ENCODE assay signal across 8 cellular contexts in genomic region chr17:2244545-2245525, GRCh38. TPM values are rescaled to one million over a fixed set of nuclear protein-coding genes. Genes with fewer than 3 reads are reported as not detected.
DNase-seq lines count a peak whose midpoint lies in the region; ATAC-seq and TF ChIP-seq lines count a peak whose summit lies in the region.

No MANE protein-coding gene starts in this region.

- H3K9me3 ChIP-seq in CD4-positive, alpha-beta T cell (ENCODE audit: control insufficient read depth, low read length): no peaks in the 10 kb centered on the region
- H3K9me3 ChIP-seq in colonic mucosa (no peaks in the 10 kb centered on the region), liver (ENCODE audit: control insufficient read depth in 4 of 4, low read length in 3 of 4) (no peaks in the 10 kb centered on the region)

- H3K36me3 ChIP-seq in colonic mucosa (no peaks in the 10 kb centered on the region), liver (ENCODE audit: control insufficient read depth in 4 of 4, insufficient read depth in 3 of 4, low read depth in 1 of 4, low read length in 3 of 4) (peaks cover 1 to 4% (median 3%) of the 10 kb centered on the region in 4 donors)

- no peak overlapping the region for H3K4me3 ChIP-seq in colonic mucosa
- no peak overlapping the region for H3K4me3 ChIP-seq in liver (ENCODE audit: low read depth in 1 of 3, low read length in 3 of 3)

- H3K4me1 Mint-ChIP-seq in CD4-positive, alpha-beta T cell (ENCODE audit: low read depth): peaks cover 40% of the 10 kb centered on the region
- peaks cover 70% of the 10 kb centered on the region for H3K4me1 Mint-ChIP-seq in HFFc6 (ENCODE audit: low read depth)

- H3K4me1 ChIP-seq in colonic mucosa: no peaks in the 10 kb centered on the region
- H3K4me1 ChIP-seq in liver (ENCODE audit: control insufficient read depth in 4 of 4, insufficient read depth in 4 of 4, low read length in 3 of 4): peaks cover 0 to 3% (median 0%) of the 10 kb centered on the region in 4 donors

- peak; percentile 96 for ATAC-seq in CD4-positive, alpha-beta T cell (ENCODE audit: poor library complexity)

- no peak overlapping the region for H3K27ac ChIP-seq in CD4-positive, alpha-beta T cell (ENCODE audit: low read depth, low read length)
- H3K27ac ChIP-seq in colonic mucosa: peak overlapping the region; percentile 5
- H3K27ac ChIP-seq in liver (ENCODE audit: low read depth in 1 of 2, low read length in 2 of 2): no peak overlapping the region

- peaks cover 80% of the 10 kb centered on the region for H3K36me3 Mint-ChIP-seq in CD4-positive, alpha-beta T cell (ENCODE audit: low read depth)
- H3K36me3 Mint-ChIP-seq in HFFc6 (ENCODE audit: low read depth): peaks cover 21% of the 10 kb centered on the region

- no peaks in the 10 kb centered on the region for H3K9me3 Mint-ChIP-seq in CD4-positive, alpha-beta T cell
- no peaks in the 10 kb centered on the region for H3K9me3 Mint-ChIP-seq in HFFc6

- H3K27me3 ChIP-seq in CD4-positive, alpha-beta T cell (ENCODE audit: control insufficient read depth, insufficient read depth, low read length): no peaks in the 10 kb centered on the region
- H3K27me3 ChIP-seq in colonic mucosa: no peaks in the 10 kb centered on the region
- H3K27me3 ChIP-seq in liver (ENCODE audit: control insufficient read depth in 4 of 4, insufficient read depth in 4 of 4, low read length in 3 of 4): no peaks in the 10 kb centered on the region

- peak; percentile 94 for TF ChIP-seq CTCF in CD4-positive, alpha-beta T cell (IDR thresholded peaks at IDR 0.05)
- peak; percentile 99 for TF ChIP-seq CTCF in HFFc6 (IDR thresholded peaks at IDR 0.05)
- peak; percentile 93 for TF ChIP-seq CTCF in colonic mucosa (IDR thresholded peaks at IDR 0.05)
- peak; percentile 99 for TF ChIP-seq CTCF in liver (IDR thresholded peaks at IDR 0.05; ENCODE audit: low read depth, low read length, missing input control)

- no peak overlapping the region for H3K4me3 Mint-ChIP-seq in CD4-positive, alpha-beta T cell
- H3K4me3 Mint-ChIP-seq in HFFc6: peak overlapping the region; percentile 74

- no peaks in the 10 kb centered on the region for H3K27me3 Mint-ChIP-seq in CD4-positive, alpha-beta T cell
- peaks cover 1% of the 10 kb centered on the region; the same call in 1 of the 2 replicates for H3K27me3 Mint-ChIP-seq in HFFc6 (ENCODE audit: insufficient read depth)

- peak; percentile 73 to 89 (median 80) for DNase-seq in CD4-positive, alpha-beta T cell
- DNase-seq in HFFc6 (peak; percentile 84), NCI-H526 (lab: John Stamatoyannopoulos, UW) (peak; percentile 7 to 72), colonic mucosa (peak; percentile 85), GM19240 (ENCODE audit: insufficient read length, low spot score) (no peak)
- DNase-seq in activated CD4-positive, alpha-beta T cell treated with anti-CD3 and anti-CD28 coated beads, Interleukin-2, amount 50 U/mL, for 1 hour: peak; percentile 87
- peak; percentile 88 for DNase-seq in stimulated activated CD4-positive, alpha-beta T cell treated with anti-CD3 and anti-CD28 coated beads, Interleukin-4, amount 100 ng/mL, for 1 hour

- CTCF ChIA-PET in CD4-positive, alpha-beta T cell (lab: Charles Lee): interaction anchor here (0.6 to 4.4 kb wide), 57 partner anchors 9 to 361 kb away, joined by 3 to 83 read pairs (median 4); partner anchors contain the start of genes HIC1, OVCA2, SMG6 and SRR

- intact Hi-C loops in CD4-positive, alpha-beta T cell (cut with DNase I, micrococcal nuclease): loop anchor here (1.0 to 10.0 kb wide), 7 partner anchors 30 to 363 kb away; partner anchors contain the start of gene HIC1 (in 1 of the 2)
- intact Hi-C loops in colonic mucosa (cut with DNase I): loop anchor here (10.0 kb wide), 1 partner anchor 360 kb away; no protein-coding TSS in a partner anchor

- H3K9ac ChIP-seq in colonic mucosa (ENCODE audit: low read depth in 2 of 2, low read length in 2 of 2): peak overlapping the region in 1 of 2 donors; percentile 43
- H3K9ac ChIP-seq in liver (ENCODE audit: low read depth in 1 of 2, low read length in 2 of 2): no peak overlapping the region

- 26% methylated on average over 7 of the region's 7 CpGs for WGBS in liver

- POLR2A ChIA-PET in CD4-positive, alpha-beta T cell (lab: Charles Lee): interaction anchor here (0.6 to 2.9 kb wide), 13 partner anchors 8 to 193 kb away, joined by 3 to 61 read pairs (median 4); partner anchors contain the start of gene HIC1

- TF ChIP-seq RAD21 in liver (IDR thresholded peaks at IDR 0.05): peak; percentile 99 to 100

- H3K27ac Mint-ChIP-seq in CD4-positive, alpha-beta T cell: peak overlapping the region; percentile 57
- peak overlapping the region; percentile 99 for H3K27ac Mint-ChIP-seq in HFFc6

TF ChIP-seq in liver, 16 proteins besides CTCF, POLR2A, EP300 and RAD21:
- peak; percentile 24 for TF ChIP-seq REST (IDR thresholded peaks at IDR 0.05)
- peak in 1 of 2 donors; percentile 16 for TF ChIP-seq RXRA (IDR thresholded peaks at IDR 0.05)
- TF ChIP-seq GABPA (IDR thresholded peaks at IDR 0.05 in 1 of 2, conservative IDR thresholded peaks at IDR 0.05 in 1 of 2): no peak
- TF ChIP-seq MAX (IDR thresholded peaks at IDR 0.05): peak; percentile 66
- TF ChIP-seq HNF4G (IDR thresholded peaks at IDR 0.05): no peak
- peak in 1 of 2 donors; percentile 4 for TF ChIP-seq HNF4A (conservative IDR thresholded peaks at IDR 0.05)

RNA-seq across cellular contexts. Expression of gene SMG6, which starts 58.8 kb away (rescaled TPM):
- total RNA-seq in CD4-positive, alpha-beta T cell: 10 to 100 TPM; 39.3 to 39.7 TPM
- total RNA-seq in HFFc6 (2021; fragmentation: NEBNext Ultra II Directional; extraction: Animal tissue kit (Norgen Biotek cat#: 25700)): 10 to 100 TPM; 29.5 to 37.4 (median 31.8) TPM
- total RNA-seq in colonic mucosa (10 to 100 TPM; 18.3 to 23.6 TPM), liver (10 to 100 TPM in 1 of 2 donors, 1 to 10 TPM in 1; 9.3 to 12.0 TPM)
- 1 to 10 TPM; 4.9 to 7.1 TPM for polyA plus RNA-seq in liver

RNA-seq across cellular contexts. Expression of gene SRR, which starts 58.9 kb away (rescaled TPM):
- 1 to 10 TPM; 2.5 to 2.8 TPM for total RNA-seq in CD4-positive, alpha-beta T cell
- 10 to 100 TPM; 18.5 to 29.7 (median 21.8) TPM for total RNA-seq in HFFc6 (2021; fragmentation: NEBNext Ultra II Directional; extraction: Animal tissue kit (Norgen Biotek cat#: 25700))
- total RNA-seq in colonic mucosa (10 to 100 TPM in 1 of 2 donors, 1 to 10 TPM in 1; 9.0 to 11.0 TPM), liver (10 to 100 TPM in 1 of 2 donors, 1 to 10 TPM in 1; 4.9 to 10.3 TPM)
- 1 to 10 TPM; 2.9 to 3.8 TPM for polyA plus RNA-seq in liver
